In the genomic region with DNA sequence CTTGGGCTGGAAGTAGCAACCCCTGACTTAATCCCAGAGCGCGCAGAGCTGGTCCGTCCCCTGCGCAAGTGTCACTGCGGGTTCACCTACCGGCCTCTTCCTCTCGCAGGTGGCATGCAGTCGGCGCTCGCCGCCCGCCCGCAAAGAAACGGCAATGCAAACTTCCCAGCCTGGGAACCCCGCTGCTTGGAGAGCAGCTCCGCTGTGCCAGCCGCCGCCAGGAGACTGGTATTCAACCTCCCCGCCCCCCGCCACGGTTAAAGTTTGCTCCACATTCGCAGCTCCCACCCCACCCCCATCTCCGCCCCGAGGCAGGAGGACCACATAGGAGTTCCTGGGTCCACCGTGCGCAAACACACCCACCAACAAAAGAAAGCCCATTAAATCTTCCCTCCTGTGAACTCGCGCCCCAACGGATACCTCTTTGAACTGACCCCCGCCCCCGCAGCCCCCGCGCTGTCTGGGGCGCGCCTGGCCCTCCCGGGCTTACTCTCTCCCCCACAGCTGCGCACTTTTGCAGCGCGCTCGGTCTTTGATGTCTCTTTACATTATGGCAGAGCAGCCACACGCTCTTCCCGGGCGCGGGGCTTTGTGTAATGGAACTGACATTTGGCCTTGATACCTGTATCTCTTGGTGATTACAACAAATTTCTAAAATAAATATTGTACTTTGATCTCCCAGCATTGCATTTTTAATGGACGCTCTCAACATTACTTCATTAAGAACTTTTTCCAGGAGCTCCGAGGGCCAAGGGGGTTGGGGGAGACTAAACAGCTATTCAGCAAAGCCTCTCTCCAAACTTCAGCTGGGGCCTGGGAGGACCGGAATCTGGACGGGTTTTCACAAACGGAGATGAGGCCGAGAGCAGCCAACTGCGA, we compare ENCODE assay signal across 13 cellular contexts. TPM values are rescaled to one million over a fixed set of nuclear protein-coding genes. Genes with fewer than 3 reads are reported as not detected.
DNase-seq lines count a peak whose midpoint lies in the region; ATAC-seq and TF ChIP-seq lines count a peak whose summit lies in the region.
"Had no signal": no experiment of that assay in that cellular context is flagged by ENCODE, and none has a peak within 500 bp of the region (broad histone marks: within the 10 kb centered on the region; RNA-seq: fewer than 3 reads in every experiment).

No MANE protein-coding gene starts in this region.

- H3K4me1 Mint-ChIP-seq in natural killer cell: peaks cover 6 to 13% of the 10 kb centered on the region in 2 donors

- H2AFZ ChIP-seq in hepatocyte: peak overlapping the region; percentile 24

- TF ChIP-seq CTCF in cardiac muscle cell (IDR thresholded peaks at IDR 0.05; ENCODE audit: low read depth, low read length) (no peak), hepatocyte (IDR thresholded peaks at IDR 0.05; ENCODE audit: poor library complexity) (no peak), stomach (IDR thresholded peaks at IDR 0.05) (no peak), WERI-Rb-1 (IDR thresholded peaks at IDR 0.05; ENCODE audit: low read depth, low read length) (no peak), natural killer cell (IDR thresholded peaks at IDR 0.05) (no peak)

- H3K4me2 ChIP-seq in hepatocyte: peak overlapping the region; percentile 97
- H3K4me2 ChIP-seq: BLaER1 treated with 17β-estradiol and CSF1 and Interleukin-3, amounts not matched to agents 10 nM and 100 nM had no signal

- ATAC-seq in GM21515 (IDR thresholded peaks at IDR 0.05; ENCODE audit: unreplicated experiment) (no peak), natural killer cell (no peak)

- no peaks in the 10 kb centered on the region for H3K9me2 ChIP-seq in hepatocyte (replicated peaks; ENCODE audit: insufficient read depth)

- H3K36me3 ChIP-seq in cardiac muscle cell: no peaks in the 10 kb centered on the region
- no peaks in the 10 kb centered on the region for H3K36me3 ChIP-seq in hepatocyte (replicated peaks; ENCODE audit: insufficient read depth, low read depth)
- no peaks in the 10 kb centered on the region for H3K36me3 ChIP-seq in stomach
- no peaks in the 10 kb centered on the region for H3K36me3 ChIP-seq in WERI-Rb-1
- H3K36me3 ChIP-seq: BLaER1 treated with 17β-estradiol and CSF1 and Interleukin-3, amounts not matched to agents 10 nM and 100 nM; neutrophil had no signal

- H3K4me3 ChIP-seq in cardiac muscle cell (peak overlapping the region; percentile 31), hepatocyte (no peak overlapping the region), stomach (peak overlapping the region; percentile 19 to 37 (median 23)), WERI-Rb-1 (ENCODE audit: low read depth, low read length) (no peak overlapping the region)

- TF ChIP-seq POLR2A in stomach (IDR thresholded peaks at IDR 0.05): no peak

- no peaks in the 10 kb centered on the region for H3K36me3 Mint-ChIP-seq in natural killer cell

- WGBS in hepatocyte (ENCODE audit: low lambda C conversion rate, missing lambda C conversion rate): 2% methylated on average over 51 of the region's 51 CpGs
- WGBS in stomach, 5 donors: 2 to 4% (median 4%) methylated on average over 28 to 51 of the region's 51 CpGs

- H3K9me3 Mint-ChIP-seq in natural killer cell: no peaks in the 10 kb centered on the region

- TF ChIP-seq EP300 in stomach (IDR thresholded peaks at IDR 0.05): no peak

- H3K27me3 ChIP-seq in cardiac muscle cell (peaks cover 99% of the 10 kb centered on the region), hepatocyte (peaks cover 76% of the 10 kb centered on the region), stomach (peaks cover 6 to 91% (median 53%) of the 10 kb centered on the region in 3 donors), WERI-Rb-1 (ENCODE audit: insufficient read depth, low read depth, severe bottlenecking) (no peaks in the 10 kb centered on the region)

- H3K79me2 ChIP-seq in hepatocyte: no peaks in the 10 kb centered on the region

- peak in 1 of 2 donors; percentile 50 for DNase-seq in cardiac muscle cell (ENCODE audit: low read depth in 1 of 2, low spot score in 1 of 2)
- no peak for DNase-seq in cardiac septum (ENCODE audit: low spot score)
- peak; percentile 95 for DNase-seq in SW480 (ENCODE audit: low spot score)
- peak; percentile 32 for DNase-seq in hepatocyte (ENCODE audit: low spot score)
- DNase-seq in stomach: peak; percentile 67
- DNase-seq in WERI-Rb-1: no peak
- no peak for DNase-seq in natural killer cell

- H3K27ac ChIP-seq in cardiac muscle cell: no peak overlapping the region
- H3K27ac ChIP-seq in hepatocyte: no peak overlapping the region
- H3K27ac ChIP-seq in stomach: peak overlapping the region in 1 of 5 donors; percentile 48
- no peak overlapping the region for H3K27ac ChIP-seq in WERI-Rb-1
- H3K27ac ChIP-seq: BLaER1 treated with 17β-estradiol and CSF1 and Interleukin-3, amounts not matched to agents 10 nM and 100 nM; neutrophil had no signal

- H3K4me3 Mint-ChIP-seq in natural killer cell: no peak overlapping the region

- no peaks in the 10 kb centered on the region for H3K9me3 ChIP-seq in cardiac muscle cell (ENCODE audit: low read depth)
- no peaks in the 10 kb centered on the region for H3K9me3 ChIP-seq in hepatocyte (ENCODE audit: low read depth)
- H3K9me3 ChIP-seq in stomach: no peaks in the 10 kb centered on the region
- H3K9me3 ChIP-seq in WERI-Rb-1 (ENCODE audit: severe bottlenecking): no peaks in the 10 kb centered on the region
- H3K9me3 ChIP-seq: neutrophil had no signal

- H3K4me1 ChIP-seq in cardiac muscle cell (ENCODE audit: low read depth) (peaks cover 5% of the 10 kb centered on the region), hepatocyte (ENCODE audit: insufficient read depth) (peaks cover 22% of the 10 kb centered on the region), stomach (peaks cover 51 to 60% (median 55%) of the 10 kb centered on the region in 4 donors)

- intact Hi-C loops in cardiac septum (cut with DNase I): loop anchor here (5.0 to 10.0 kb wide), 2 partner anchors 225 to 307 kb away; no protein-coding TSS in a partner anchor
- intact Hi-C loops in stomach (cut with DNase I; ENCODE audit: low total_unique reads): loop anchor here (10.0 kb wide), 1 partner anchor 103 kb away; the partner anchor contains the start of gene GAD1
- intact Hi-C loops in natural killer cell (cut with micrococcal nuclease): no loop called here

- no peak overlapping the region for H3K27ac Mint-ChIP-seq in natural killer cell

- no peaks in the 10 kb centered on the region for H4K20me1 ChIP-seq in hepatocyte (ENCODE audit: insufficient read depth, poor library complexity, severe bottlenecking)

- H3K27me3 Mint-ChIP-seq in natural killer cell (ENCODE audit: low read depth in 2 of 2): peaks cover 45 to 53% of the 10 kb centered on the region in 2 donors

RNA-seq across cellular contexts. Expression of gene SP5, which starts 3.1 kb away (rescaled TPM):
- 0.69 and 2.0 TPM in 2 replicates for total RNA-seq in cardiac muscle cell
- polyA plus RNA-seq in cardiac muscle cell: 0.25 TPM in 1 of 2 replicates, not detected in the other
- total RNA-seq in cardiac septum: 0.92 TPM
- total RNA-seq in hepatocyte: 1.0 and 1.9 TPM in 2 replicates
- polyA plus RNA-seq in hepatocyte: 1.8 and 2.4 TPM in 2 replicates
- 1 to 10 TPM in 2 of 5 donors, under 1 TPM in 1, not detected in 2; 0.92 to 5.8 (median 1.2) TPM for total RNA-seq in stomach
- polyA plus RNA-seq in stomach: 1 to 10 TPM; 2.6 to 4.1 (median 3.4) TPM
- total RNA-seq in natural killer cell: not detected

RNA-seq across cellular contexts. Expression of gene ERICH2, which starts 58.2 kb away (rescaled TPM):
- total RNA-seq in cardiac muscle cell (1.0 and 1.5 TPM in 2 replicates), cardiac septum (1.7 TPM), hepatocyte (0.52 TPM in 1 of 2 replicates, not detected in the other), stomach (not detected), natural killer cell (not detected)
- polyA plus RNA-seq in cardiac muscle cell (2.9 and 6.2 TPM in 2 replicates), hepatocyte (1.9 and 3.1 TPM in 2 replicates), stomach (1 to 10 TPM; 1.5 to 6.8 (median 6.1) TPM)
- total RNA-seq: frontal cortex; M059J; T-helper 1 cell treated with Interleukin-12 subunit alpha and Interleukin-12 subunit beta and Interleukin-4 antibody, amounts not matched to agents 30 ng/mL and 1 ng/mL, for 36 hours had no signal

Comparison
In these comparisons a context has a peak if more than half of its experiments do, and no peak if none do; other contexts are left out.
1. DNase-seq: peak in SW480 (single experiment), hepatocyte (single experiment) and stomach (single experiment); none in cardiac septum (single experiment), WERI-Rb-1 (single experiment) and natural killer cell (single experiment).
2. H3K4me3 ChIP-seq: peak in cardiac muscle cell (single experiment) and stomach (4 of 4); none in hepatocyte (single experiment) and WERI-Rb-1 (single experiment).